ENCODE assay signal across 21 cellular contexts in the genomic region with DNA sequence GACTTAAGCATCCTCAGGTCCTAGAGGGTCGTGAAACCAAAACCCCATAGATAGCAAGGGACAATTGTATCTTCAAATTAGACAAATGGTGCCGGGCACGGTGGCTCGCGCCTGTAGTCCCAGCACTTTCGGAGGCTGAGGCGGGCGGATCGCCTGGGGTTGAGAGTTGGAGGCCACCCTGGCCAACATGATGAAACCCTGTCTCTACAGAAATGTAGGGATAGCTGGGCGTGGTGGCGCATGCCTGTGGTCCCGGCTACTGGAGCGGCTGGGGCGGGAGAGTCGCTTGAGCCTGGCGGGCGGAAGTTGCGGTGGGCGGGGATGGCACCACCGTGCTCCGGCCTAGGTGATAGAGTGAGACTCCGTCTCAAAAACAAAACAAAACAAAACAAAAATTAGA.
DNase-seq lines count a peak whose midpoint lies in the region; ATAC-seq and TF ChIP-seq lines count a peak whose summit lies in the region.
"Had no signal": no experiment of that assay in that cellular context is flagged by ENCODE, and none has a peak within 500 bp of the region (broad histone marks: within the 10 kb centered on the region; RNA-seq: fewer than 3 reads in every experiment).

No MANE protein-coding gene starts in this region.

- H3K4me1 Mint-ChIP-seq in chondrocyte (ENCODE audit: low read depth), result no peaks in the 10 kb centered on the region
- H3K4me1 Mint-ChIP-seq: B cell; CD4-positive, CD25-positive, alpha-beta regulatory T cell; GM23338 had no signal

- no peak overlapping the region for H3K4me3 Mint-ChIP-seq in chondrocyte (ENCODE audit: unreplicated experiment)
- H3K4me3 Mint-ChIP-seq: B cell; CD4-positive, CD25-positive, alpha-beta regulatory T cell; CD8-positive, alpha-beta T cell; GM23338 had no signal

- H3K9me3 ChIP-seq in neuronal stem cell (replicated peaks in 1 of 2; ENCODE audit: control insufficient read depth in 2 of 2, insufficient read depth in 1 of 2, low read depth in 1 of 2, low read length in 2 of 2), result peaks cover 0 to 2% of the 10 kb centered on the region in 2 donors
- H3K9me3 ChIP-seq in Peyer's patch, result peaks cover 0 to 5% (median 0%) of the 10 kb centered on the region in 4 donors
- H3K9me3 ChIP-seq: Caco-2, HAP-1 had no signal

- no peak for ATAC-seq in HG03565 (IDR thresholded peaks at IDR 0.05; ENCODE audit: unreplicated experiment)
- ATAC-seq: CD8-positive, alpha-beta T cell; GM12878; GM23338 had no signal

- H3K23ac ChIP-seq in neuronal stem cell (ENCODE audit: low read depth, low read length, poor library complexity), result no peak overlapping the region

- no peaks in the 10 kb centered on the region for H3K36me3 ChIP-seq in neuronal stem cell (replicated peaks in 1 of 2; ENCODE audit: control insufficient read depth in 2 of 2, insufficient read depth in 2 of 2, low read length in 2 of 2)
- H3K36me3 ChIP-seq in Peyer's patch, result no peaks in the 10 kb centered on the region
- H3K36me3 ChIP-seq: BLaER1, HAP-1 had no signal

- H2BK120ac ChIP-seq in neuronal stem cell (ENCODE audit: low read depth, low read length), result no peak overlapping the region

- H2BK5ac ChIP-seq in neuronal stem cell (ENCODE audit: low read length), result no peak overlapping the region

- H4K8ac ChIP-seq in neuronal stem cell (ENCODE audit: low read depth, low read length), result no peak overlapping the region

- H3K4me3 ChIP-seq in neuronal stem cell (ENCODE audit: low read length in 2 of 2) (no peak overlapping the region), foreskin fibroblast (ENCODE audit: low read depth in 1 of 2, low read length in 2 of 2) (no peak overlapping the region), Peyer's patch (no peak overlapping the region)
- H3K4me3 ChIP-seq: BLaER1, GM12878, GM23338, HAP-1 had no signal

- H3K4me1 ChIP-seq in neuronal stem cell (ENCODE audit: control insufficient read depth in 2 of 2, insufficient read depth in 1 of 2, low read depth in 1 of 2, low read length in 2 of 2) (peaks cover 0 to 2% of the 10 kb centered on the region in 2 donors), Peyer's patch (no peaks in the 10 kb centered on the region)
- H3K4me1 ChIP-seq: BLaER1, Caco-2, HAP-1 had no signal

- no peak overlapping the region for H3K27ac Mint-ChIP-seq in chondrocyte (ENCODE audit: unreplicated experiment)
- H3K27ac Mint-ChIP-seq: B cell; CD4-positive, CD25-positive, alpha-beta regulatory T cell; CD8-positive, alpha-beta T cell; GM23338 had no signal

- no peak overlapping the region for H2AFZ ChIP-seq in neuronal stem cell (ENCODE audit: low read length)
- H2AFZ ChIP-seq: GM23338 had no signal

- WGBS in neuronal stem cell (ENCODE audit: extremely low coverage in 2 of 2, insufficient read length in 2 of 2, insufficient replicate concordance in 1 of 2), 2 donors, result no CpG with 5 or more reads among the region's 22 CpGs

- no peaks in the 10 kb centered on the region for H3K36me3 Mint-ChIP-seq in chondrocyte (ENCODE audit: low read depth)
- H3K36me3 Mint-ChIP-seq: CD4-positive, CD25-positive, alpha-beta regulatory T cell; CD8-positive, alpha-beta T cell had no signal

- no peak overlapping the region for H3K14ac ChIP-seq in neuronal stem cell (ENCODE audit: low read length)

- peak overlapping the region; percentile 57 for H3K18ac ChIP-seq in neuronal stem cell (ENCODE audit: low read length)

- no peak overlapping the region for H3K4me2 ChIP-seq in neuronal stem cell (ENCODE audit: insufficient read depth, low read length, poor library complexity, severe bottlenecking)
- H3K4me2 ChIP-seq: BLaER1, GM23338 had no signal

- no peaks in the 10 kb centered on the region for H3K27me3 ChIP-seq in neuronal stem cell (ENCODE audit: control insufficient read depth in 3 of 3, insufficient read depth in 3 of 3, low read depth in 1 of 3, low read length in 3 of 3)
- H3K27me3 ChIP-seq in Peyer's patch, result no peaks in the 10 kb centered on the region
- H3K27me3 ChIP-seq: BLaER1 had no signal

- no peak overlapping the region for H2BK12ac ChIP-seq in neuronal stem cell (ENCODE audit: low read length)

- TF ChIP-seq CTCF in 22Rv1 (IDR thresholded peaks at IDR 0.05), result 0 out of 2 replicates have a peak, but pooled peaks have one; percentile 2
- no peak for TF ChIP-seq CTCF in chondrocyte (IDR thresholded peaks at IDR 0.05)
- no peak for TF ChIP-seq CTCF in foreskin fibroblast (IDR thresholded peaks at IDR 0.05; ENCODE audit: low read depth, low read length)
- no peak for TF ChIP-seq CTCF in Peyer's patch (IDR thresholded peaks at IDR 0.05)

- DNase-seq in Daoy (ENCODE audit: low read depth) (peak; percentile 1), chondrocyte (ENCODE audit: low spot score) (peak; percentile 62), neuronal stem cell (ENCODE audit: low spot score) (no peak), foreskin fibroblast (no peak), GOT3 (lab: John Stamatoyannopoulos, UW) (no peak), Peyer's patch (no peak)
- DNase-seq: Caco-2; CD4-positive, CD25-positive, alpha-beta regulatory T cell; CD8-positive, alpha-beta T cell; DMS153; DND-41; EL; GDM1 had no signal

- no peak overlapping the region for H3K4ac ChIP-seq in neuronal stem cell (ENCODE audit: low read length)

- H3K9me3 Mint-ChIP-seq in chondrocyte (ENCODE audit: low read depth), result no peaks in the 10 kb centered on the region
- H3K9me3 Mint-ChIP-seq: GM23338 had no signal

- no peaks in the 10 kb centered on the region for H3K79me1 ChIP-seq in neuronal stem cell (ENCODE audit: low read depth, low read length)

- TF ChIP-seq POLR2A in Peyer's patch (IDR thresholded peaks at IDR 0.05), result no peak

- H2BK15ac ChIP-seq in neuronal stem cell (ENCODE audit: low read length), result no peak overlapping the region

- H3K27me3 Mint-ChIP-seq in chondrocyte (ENCODE audit: low read depth), result no peaks in the 10 kb centered on the region
- H3K27me3 Mint-ChIP-seq: B cell; CD4-positive, CD25-positive, alpha-beta regulatory T cell had no signal

- no peak overlapping the region for H3K27ac ChIP-seq in 22Rv1
- H3K27ac ChIP-seq in neuronal stem cell (replicated peaks; ENCODE audit: low read length), result no peak overlapping the region
- H3K27ac ChIP-seq in Peyer's patch, result no peak overlapping the region
- H3K27ac ChIP-seq: BLaER1, C4-2B had no signal

- H3K9ac ChIP-seq in neuronal stem cell (ENCODE audit: low read depth, low read length, poor library complexity), result no peak overlapping the region
- H3K9ac ChIP-seq: BLaER1 had no signal

- no peak overlapping the region for H2AK5ac ChIP-seq in neuronal stem cell (ENCODE audit: low read depth, low read length)

- H4K91ac ChIP-seq in neuronal stem cell (ENCODE audit: low read depth, low read length, poor library complexity), result no peak overlapping the region

Comparison
In these comparisons a context has a peak if more than half of its experiments do, and no peak if none do; other contexts are left out.
1. DNase-seq: peak in Daoy (single experiment) and chondrocyte (single experiment); none in neuronal stem cell (single experiment), foreskin fibroblast (0 of 2), GOT3 (single experiment) and Peyer's patch (0 of 3).